29 cellular contexts compared by ENCODE assay signal in the genomic region with DNA sequence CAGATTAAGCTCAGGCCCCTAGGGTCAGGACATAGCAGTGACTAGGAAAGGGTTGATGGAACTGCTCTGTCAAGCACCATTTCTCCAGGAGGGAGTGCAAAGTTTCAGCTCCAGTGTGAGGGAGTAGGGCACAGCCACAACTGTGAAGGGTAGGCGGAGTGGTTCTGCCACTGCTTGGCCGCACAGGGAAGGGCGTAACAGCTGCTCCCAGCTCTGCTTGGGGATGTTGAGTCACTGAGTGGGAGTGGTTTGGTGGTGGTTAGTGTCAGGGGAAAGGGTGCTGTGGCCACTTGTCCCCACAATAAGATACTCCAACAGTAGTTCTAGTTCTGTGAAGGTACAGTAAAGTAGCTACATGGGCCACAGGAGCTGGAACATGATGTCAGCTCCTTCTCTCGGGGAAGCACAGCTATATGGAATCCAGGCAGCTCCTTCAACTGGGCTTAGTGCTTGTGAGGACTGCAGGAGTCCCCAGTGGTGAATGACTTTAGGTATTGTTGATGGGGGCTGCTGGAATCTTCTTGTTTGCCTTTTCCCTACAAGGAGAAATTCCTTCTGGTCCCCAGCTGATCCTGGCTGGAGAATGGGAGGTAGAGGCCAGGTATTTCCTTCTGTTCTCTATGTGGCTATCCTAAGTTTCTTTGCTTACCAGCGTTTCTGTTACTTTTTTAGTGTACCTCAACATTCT.
"Had no signal": no experiment of that assay in that cellular context is flagged by ENCODE, and none has a peak within 500 bp of the region (broad histone marks: within the 10 kb centered on the region; RNA-seq: fewer than 3 reads in every experiment).

No MANE protein-coding gene starts in this region.

- H3K9ac ChIP-seq: neural progenitor cell had no signal

- H3K36me3 ChIP-seq: breast epithelium, gastroesophageal sphincter, neural progenitor cell, spleen, transverse colon, WERI-Rb-1 had no signal

- ATAC-seq: activated CD8-positive, alpha-beta memory T cell treated with anti-CD3 and anti-CD28 coated beads, Interleukin-2, amount 10 ng/mL, durations not matched to agents 7 days and 5 days; activated CD8-positive, alpha-beta T cell treated with anti-CD3 and anti-CD28 coated beads, Interleukin-2, amount 10 ng/mL, durations not matched to agents 7 days and 5 days; activated naive CD4-positive, alpha-beta T cell treated with anti-CD3 and anti-CD28 coated beads, Interleukin-2, amount 50 U/mL, for 72 hours; gastroesophageal sphincter; left cardiac atrium; left ventricle myocardium superior; naive thymus-derived CD8-positive, alpha-beta T cell; right cardiac atrium; stimulated activated naive CD8-positive, alpha-beta T cell treated with anti-CD3 and anti-CD28 coated beads, Interleukin-15, Interleukin-2, amounts not matched to agents 100 U/mL and 50 U/mL, for 24 hours; T-helper 17 cell had no signal

- H3K27me3 Mint-ChIP-seq: activated CD4-positive, alpha-beta T cell treated with anti-CD3 and anti-CD28 coated beads, Interleukin-2, amount 10 ng/mL, durations not matched to agents 7 days and 5 days; activated CD8-positive, alpha-beta memory T cell treated with anti-CD3 and anti-CD28 coated beads, Interleukin-2, amount 10 ng/mL, durations not matched to agents 7 days and 5 days; central memory CD8-positive, alpha-beta T cell; T-helper 17 cell had no signal

- H3K4me1 ChIP-seq: breast epithelium, gastroesophageal sphincter, spleen, testis, transverse colon had no signal

- H3K27me3 ChIP-seq: breast epithelium, gastroesophageal sphincter, neural progenitor cell, spleen, testis, transverse colon had no signal

- H3K4me2 ChIP-seq: neural progenitor cell had no signal

- H3K9me3 ChIP-seq: testis had no signal

- H3K4me3 Mint-ChIP-seq: activated CD4-positive, alpha-beta T cell treated with anti-CD3 and anti-CD28 coated beads, Interleukin-2, amount 10 ng/mL, durations not matched to agents 7 days and 5 days; activated CD8-positive, alpha-beta memory T cell treated with anti-CD3 and anti-CD28 coated beads, Interleukin-2, amount 10 ng/mL, durations not matched to agents 7 days and 5 days; activated CD8-positive, alpha-beta T cell treated with anti-CD3 and anti-CD28 coated beads, Interleukin-2, amount 10 ng/mL, durations not matched to agents 7 days and 5 days; central memory CD8-positive, alpha-beta T cell; naive thymus-derived CD8-positive, alpha-beta T cell; neural progenitor cell; T-helper 17 cell had no signal

- DNase-seq: activated CD4-positive, alpha-beta T cell treated with anti-CD3 and anti-CD28 coated beads for 1 hour; activated CD4-positive, alpha-beta T cell treated with anti-CD3 and anti-CD28 coated beads, Interleukin-2, amount 10 ng/mL, durations not matched to agents 7 days and 5 days; activated CD8-positive, alpha-beta memory T cell treated with anti-CD3 and anti-CD28 coated beads, Interleukin-2, amount 10 ng/mL, durations not matched to agents 7 days and 5 days; activated CD8-positive, alpha-beta T cell treated with anti-CD3 and anti-CD28 coated beads, Interleukin-2, amount 10 ng/mL, durations not matched to agents 7 days and 5 days; activated naive CD4-positive, alpha-beta T cell; activated T-cell treated with anti-CD3 and anti-CD28 coated beads, Interleukin-2, amount 50 U/mL, for 48 hours; dermis blood vessel endothelial cell; effector CD4-positive, alpha-beta T cell; head of caudate nucleus; islet precursor cell; left cardiac atrium; left ventricle myocardium superior; mammary epithelial cell; midbrain; naive thymus-derived CD8-positive, alpha-beta T cell; posterior cingulate gyrus; spleen; stimulated activated naive CD8-positive, alpha-beta T cell treated with anti-CD3 and anti-CD28 coated beads, Interleukin-15, Interleukin-2, amounts not matched to agents 100 U/mL and 50 U/mL, for 24 hours; T-helper 17 cell; T1000; testis; transverse colon; WERI-Rb-1 had no signal

- H3K36me3 Mint-ChIP-seq: activated CD8-positive, alpha-beta memory T cell treated with anti-CD3 and anti-CD28 coated beads, Interleukin-2, amount 10 ng/mL, durations not matched to agents 7 days and 5 days; naive thymus-derived CD8-positive, alpha-beta T cell; neural progenitor cell had no signal

- H3K4me3 ChIP-seq: breast epithelium, gastroesophageal sphincter, neural progenitor cell, spleen, testis, transverse colon had no signal

- H3K27ac Mint-ChIP-seq: activated CD4-positive, alpha-beta T cell treated with anti-CD3 and anti-CD28 coated beads, Interleukin-2, amount 10 ng/mL, durations not matched to agents 7 days and 5 days; activated CD8-positive, alpha-beta memory T cell treated with anti-CD3 and anti-CD28 coated beads, Interleukin-2, amount 10 ng/mL, durations not matched to agents 7 days and 5 days; activated CD8-positive, alpha-beta T cell treated with anti-CD3 and anti-CD28 coated beads, Interleukin-2, amount 10 ng/mL, durations not matched to agents 7 days and 5 days; activated naive CD4-positive, alpha-beta T cell treated with anti-CD3 and anti-CD28 coated beads, Interleukin-2, amount 50 U/mL, for 72 hours; naive thymus-derived CD8-positive, alpha-beta T cell; neural progenitor cell; T-helper 17 cell had no signal

- H3K27ac ChIP-seq: breast epithelium, gastroesophageal sphincter, neural progenitor cell, spleen, testis, transverse colon, WERI-Rb-1 had no signal

- H2AFZ ChIP-seq: neural progenitor cell had no signal

- H3K4me1 Mint-ChIP-seq: activated CD8-positive, alpha-beta memory T cell treated with anti-CD3 and anti-CD28 coated beads, Interleukin-2, amount 10 ng/mL, durations not matched to agents 7 days and 5 days; central memory CD8-positive, alpha-beta T cell; naive thymus-derived CD8-positive, alpha-beta T cell; neural progenitor cell; T-helper 17 cell had no signal
